8 cellular contexts compared by ENCODE assay signal in genomic region chr3:52532517-52532837, GRCh38. TPM values are rescaled to one million over a fixed set of nuclear protein-coding genes. Genes with fewer than 3 reads are reported as not detected.
A peak's percentile ranks its signal among the peaks of the same experiment; 100 is the strongest.
DNase-seq lines count a peak whose midpoint lies in the region; ATAC-seq and TF ChIP-seq lines count a peak whose summit lies in the region.

No MANE protein-coding gene starts in this region.

- POLR2A ChIA-PET in HEK293T (lab: Yijun Ruan, JAX), result no interaction called here

- H3K36me3 ChIP-seq in BLaER1, result peaks cover 38% of the 10 kb centered on the region
- no peaks in the 10 kb centered on the region for H3K36me3 ChIP-seq in parathyroid adenoma (ENCODE audit: control insufficient read depth, insufficient read depth, low read length)

- ATAC-seq in GM21390 (IDR thresholded peaks at IDR 0.05; ENCODE audit: unreplicated experiment) (no peak), HG03457 (IDR thresholded peaks at IDR 0.05; ENCODE audit: unreplicated experiment) (no peak)

- H3K9ac ChIP-seq in BLaER1, result peak overlapping the region; percentile 93
- no peak overlapping the region for H3K9ac ChIP-seq in parathyroid adenoma

- TF ChIP-seq CTCF in fibroblast of villous mesenchyme (IDR thresholded peaks at IDR 0.05; ENCODE audit: insufficient read depth, low read depth, low read length) (no peak), parathyroid adenoma (IDR thresholded peaks at IDR 0.05) (no peak)

- peaks cover 45% of the 10 kb centered on the region for H4K20me1 ChIP-seq in BLaER1

- CTCF ChIA-PET in HEK293T (lab: Yijun Ruan, JAX), result interaction anchor here (0.5 kb wide), 1 partner anchor 503 kb away, joined by 3 read pairs; no protein-coding TSS in a partner anchor

- peak overlapping the region; percentile 88 for H3K4me2 ChIP-seq in BLaER1
- H3K4me2 ChIP-seq in parathyroid adenoma (ENCODE audit: low read length), result peak overlapping the region; percentile 74

- no peak overlapping the region for H2AFZ ChIP-seq in parathyroid adenoma

- H3K79me2 ChIP-seq in parathyroid adenoma, result no peaks in the 10 kb centered on the region

- H3K4me3 ChIP-seq in BLaER1 (peak overlapping the region; percentile 93), fibroblast of villous mesenchyme (ENCODE audit: low read depth, low read length) (peak overlapping the region; percentile 76), parathyroid adenoma (ENCODE audit: low read depth, low read length) (peak overlapping the region; percentile 5)

- H3K4me1 ChIP-seq in BLaER1 (peaks cover 57% of the 10 kb centered on the region), parathyroid adenoma (peaks cover 10% of the 10 kb centered on the region)

- DNase-seq in HEK293T (ENCODE audit: extremely low spot score), result peak; percentile 4
- peak; percentile 23 to 24 for DNase-seq in activated CD4-positive, alpha-beta T cell treated with anti-CD3 and anti-CD28 coated beads, Interleukin-2, amount 50 U/mL, for 48 hours
- peak; percentile 66 for DNase-seq in fibroblast of villous mesenchyme (ENCODE audit: low read depth)
- DNase-seq in medulla oblongata (ENCODE audit: extremely low spot score), result no peak

- no peaks in the 10 kb centered on the region for H3K9me3 ChIP-seq in BLaER1
- H3K9me3 ChIP-seq in parathyroid adenoma (ENCODE audit: control insufficient read depth, low read length), result no peaks in the 10 kb centered on the region

- H3K27ac ChIP-seq in BLaER1, result peak overlapping the region; percentile 90
- H3K27ac ChIP-seq in parathyroid adenoma, result no peak overlapping the region

- H3K27me3 ChIP-seq in BLaER1 (no peaks in the 10 kb centered on the region), parathyroid adenoma (ENCODE audit: control insufficient read depth, insufficient read depth, low read length) (no peaks in the 10 kb centered on the region)

TF ChIP-seq in HEK293T, 16 proteins besides CTCF, POLR2A, EP300 and RAD21:
- TF ChIP-seq TARDBP (IDR thresholded peaks at IDR 0.05) (no peak), HDGF (IDR thresholded peaks at IDR 0.05; ENCODE audit: borderline replicate concordance) (no peak), PKNOX1 (IDR thresholded peaks at IDR 0.05) (no peak), ARNT (IDR thresholded peaks at IDR 0.05) (no peak), BHLHE40 (IDR thresholded peaks at IDR 0.05; ENCODE audit: borderline replicate concordance) (no peak), ELF4 (IDR thresholded peaks at IDR 0.05) (no peak), FOXA1 (IDR thresholded peaks at IDR 0.05) (no peak), FOXM1 (IDR thresholded peaks at IDR 0.05; ENCODE audit: borderline replicate concordance) (no peak), ZNF384 (IDR thresholded peaks at IDR 0.05) (no peak), CTBP1 (IDR thresholded peaks at IDR 0.05; ENCODE audit: borderline replicate concordance) (no peak), NFRKB (IDR thresholded peaks at IDR 0.05) (no peak), SUZ12 (IDR thresholded peaks at IDR 0.05) (no peak), LEF1 (IDR thresholded peaks at IDR 0.05; ENCODE audit: borderline replicate concordance) (no peak), SP1 (IDR thresholded peaks at IDR 0.05) (no peak), L3MBTL2 (conservative IDR thresholded peaks at IDR 0.05) (no peak)

RNA-seq across cellular contexts. Expression of gene NT5DC2, which starts 1.2 kb away (rescaled TPM):
- total RNA-seq in fibroblast of villous mesenchyme, result 45.8 and 85.0 TPM in 2 replicates

RNA-seq across cellular contexts. Expression of gene UQCC5, which starts 3.9 kb away (rescaled TPM):
- 7.7 and 17.7 TPM in 2 replicates for total RNA-seq in fibroblast of villous mesenchyme

RNA-seq across cellular contexts. Expression of gene STAB1, which starts 37.3 kb away (rescaled TPM):
- total RNA-seq in fibroblast of villous mesenchyme, result under 0.01 and 0.43 TPM in 2 replicates

Comparison
In these comparisons a context has a peak if more than half of its experiments do, and no peak if none do; other contexts are left out.
1. H3K4me3 ChIP-seq: peak in every context shown above with its lines; median percentile 93 in BLaER1; 76 in fibroblast of villous mesenchyme; 5 in parathyroid adenoma.